Comparison of ENCODE assay signal across 8 cellular contexts in genomic region chr6:13767121-13767794, GRCh38. TPM values are rescaled to one million over a fixed set of nuclear protein-coding genes. Genes with fewer than 3 reads are reported as not detected.
DNase-seq lines count a peak whose midpoint lies in the region; ATAC-seq and TF ChIP-seq lines count a peak whose summit lies in the region.

No MANE protein-coding gene starts in this region.

- H3K27ac ChIP-seq in cardiac muscle cell (peak overlapping the region; percentile 82), parathyroid adenoma (no peak overlapping the region)

- H3K9me3 Mint-ChIP-seq in activated T-helper 2 cell treated with anti-CD3 and anti-CD28 coated beads, Interferon-gamma antibody, Interleukin-2, Interleukin-4, amounts not matched to agents 10 μg/mL and 5 μg/mL and 100 μg/mL, durations not matched to agents 14 hours and 24 hours and 36 hours, result no peaks in the 10 kb centered on the region

- peaks cover 42% of the 10 kb centered on the region for H3K4me1 Mint-ChIP-seq in activated T-helper 2 cell treated with anti-CD3 and anti-CD28 coated beads, Interferon-gamma antibody, Interleukin-2, Interleukin-4, amounts not matched to agents 10 μg/mL and 5 μg/mL and 100 μg/mL, durations not matched to agents 14 hours and 24 hours and 36 hours (ENCODE audit: low read depth)

- H3K36me3 Mint-ChIP-seq in activated T-helper 2 cell treated with anti-CD3 and anti-CD28 coated beads, Interferon-gamma antibody, Interleukin-2, Interleukin-4, amounts not matched to agents 10 μg/mL and 5 μg/mL and 100 μg/mL, durations not matched to agents 14 hours and 24 hours and 36 hours (ENCODE audit: low read depth), result peaks cover 5% of the 10 kb centered on the region

- peak overlapping the region; percentile 35 for H3K4me2 ChIP-seq in parathyroid adenoma (ENCODE audit: low read length)

- H3K4me3 Mint-ChIP-seq in activated T-helper 2 cell treated with anti-CD3 and anti-CD28 coated beads, Interferon-gamma antibody, Interleukin-2, Interleukin-4, amounts not matched to agents 10 μg/mL and 5 μg/mL and 100 μg/mL, durations not matched to agents 14 hours and 24 hours and 36 hours (ENCODE audit: low read depth), result peak overlapping the region; percentile 42

- peak overlapping the region; percentile 16 for H3K27ac Mint-ChIP-seq in activated T-helper 2 cell treated with anti-CD3 and anti-CD28 coated beads, Interferon-gamma antibody, Interleukin-2, Interleukin-4, amounts not matched to agents 10 μg/mL and 5 μg/mL and 100 μg/mL, durations not matched to agents 14 hours and 24 hours and 36 hours

- H3K9me3 ChIP-seq in cardiac muscle cell (ENCODE audit: low read depth) (no peaks in the 10 kb centered on the region), parathyroid adenoma (ENCODE audit: control insufficient read depth, low read length) (no peaks in the 10 kb centered on the region)

- no peaks in the 10 kb centered on the region for H3K27me3 Mint-ChIP-seq in activated T-helper 2 cell treated with anti-CD3 and anti-CD28 coated beads, Interferon-gamma antibody, Interleukin-2, Interleukin-4, amounts not matched to agents 10 μg/mL and 5 μg/mL and 100 μg/mL, durations not matched to agents 14 hours and 24 hours and 36 hours (ENCODE audit: low read depth)

- ATAC-seq in GM19463 (IDR thresholded peaks at IDR 0.05; ENCODE audit: unreplicated experiment) (no peak), GM18861 (IDR thresholded peaks at IDR 0.05; ENCODE audit: unreplicated experiment) (no peak)

- no peaks in the 10 kb centered on the region for H3K27me3 ChIP-seq in cardiac muscle cell
- no peaks in the 10 kb centered on the region for H3K27me3 ChIP-seq in parathyroid adenoma (ENCODE audit: control insufficient read depth, insufficient read depth, low read length)

- intact Hi-C loops in activated T-helper 2 cell treated with anti-CD3 and anti-CD28 coated beads, Interferon-gamma antibody, Interleukin-2, Interleukin-4, amounts not matched to agents 10 μg/mL and 5 μg/mL and 100 μg/mL, durations not matched to agents 14 hours and 24 hours and 36 hours (cut with micrococcal nuclease), result no loop called here

- no peaks in the 10 kb centered on the region for H3K79me2 ChIP-seq in parathyroid adenoma

- H3K4me1 ChIP-seq in cardiac muscle cell (ENCODE audit: low read depth), result peaks cover 14% of the 10 kb centered on the region
- H3K4me1 ChIP-seq in parathyroid adenoma, result no peaks in the 10 kb centered on the region

- H3K9ac ChIP-seq in parathyroid adenoma, result no peak overlapping the region

- H3K36me3 ChIP-seq in cardiac muscle cell (no peaks in the 10 kb centered on the region), parathyroid adenoma (ENCODE audit: control insufficient read depth, insufficient read depth, low read length) (no peaks in the 10 kb centered on the region)

- peak overlapping the region; percentile 51 for H2AFZ ChIP-seq in parathyroid adenoma

- H3K4me3 ChIP-seq in cardiac muscle cell (no peak overlapping the region), parathyroid adenoma (ENCODE audit: low read depth, low read length) (no peak overlapping the region)

- TF ChIP-seq CTCF in cardiac muscle cell (IDR thresholded peaks at IDR 0.05; ENCODE audit: low read depth, low read length) (peak; percentile 21), parathyroid adenoma (IDR thresholded peaks at IDR 0.05) (no peak)

- DNase-seq in NCI-H524 (lab: John Stamatoyannopoulos, UW) (peak; percentile 1 to 24), NCI-H524 treated with DMSO at 0.1 percent for 48 hours (lab: John Stamatoyannopoulos, UW) (no peak), cardiac muscle cell (ENCODE audit: low read depth in 1 of 2, low spot score in 1 of 2) (peak; percentile 40 to 78), SKM-1 (lab: John Stamatoyannopoulos, UW; ENCODE audit: unreplicated experiment) (no peak)
- DNase-seq in activated T-helper 2 cell treated with anti-CD3 and anti-CD28 coated beads, Interferon-gamma antibody, Interleukin-2, Interleukin-4, amounts not matched to agents 10 μg/mL and 5 μg/mL and 100 μg/mL, durations not matched to agents 14 hours and 24 hours and 36 hours (ENCODE audit: low spot score), result no peak

RNA-seq across cellular contexts. Expression of gene MCUR1, which starts 47.1 kb away (rescaled TPM):
- total RNA-seq in activated T-helper 2 cell treated with anti-CD3 and anti-CD28 coated beads, Interferon-gamma antibody, Interleukin-2, Interleukin-4, amounts not matched to agents 10 μg/mL and 5 μg/mL and 100 μg/mL, durations not matched to agents 14 hours and 24 hours and 36 hours, result 39.8 and 41.4 TPM in 2 replicates
- total RNA-seq in cardiac muscle cell, result 13.8 and 20.2 TPM in 2 replicates
- 44.7 and 51.6 TPM in 2 replicates for polyA plus RNA-seq in cardiac muscle cell

RNA-seq across cellular contexts. Expression of gene RANBP9, which starts 55.6 kb away (rescaled TPM):
- total RNA-seq in activated T-helper 2 cell treated with anti-CD3 and anti-CD28 coated beads, Interferon-gamma antibody, Interleukin-2, Interleukin-4, amounts not matched to agents 10 μg/mL and 5 μg/mL and 100 μg/mL, durations not matched to agents 14 hours and 24 hours and 36 hours, result 50.7 and 55.7 TPM in 2 replicates
- 32.3 and 35.2 TPM in 2 replicates for total RNA-seq in cardiac muscle cell
- 42.4 and 55.4 TPM in 2 replicates for polyA plus RNA-seq in cardiac muscle cell

Comparison
In these comparisons a context has a peak if more than half of its experiments do, and no peak if none do; other contexts are left out.
1. DNase-seq: peak in NCI-H524 (2 of 2) and cardiac muscle cell (2 of 2); none in NCI-H524 treated with DMSO at 0.1 percent for 48 hours (single experiment), activated T-helper 2 cell treated with anti-CD3 and anti-CD28 coated beads, Interferon-gamma antibody, Interleukin-2, Interleukin-4, amounts not matched to agents 10 μg/mL and 5 μg/mL and 100 μg/mL, durations not matched to agents 14 hours and 24 hours and 36 hours (single experiment) and SKM-1 (single experiment).